8 cellular contexts compared by ENCODE assay signal in the genomic region with DNA sequence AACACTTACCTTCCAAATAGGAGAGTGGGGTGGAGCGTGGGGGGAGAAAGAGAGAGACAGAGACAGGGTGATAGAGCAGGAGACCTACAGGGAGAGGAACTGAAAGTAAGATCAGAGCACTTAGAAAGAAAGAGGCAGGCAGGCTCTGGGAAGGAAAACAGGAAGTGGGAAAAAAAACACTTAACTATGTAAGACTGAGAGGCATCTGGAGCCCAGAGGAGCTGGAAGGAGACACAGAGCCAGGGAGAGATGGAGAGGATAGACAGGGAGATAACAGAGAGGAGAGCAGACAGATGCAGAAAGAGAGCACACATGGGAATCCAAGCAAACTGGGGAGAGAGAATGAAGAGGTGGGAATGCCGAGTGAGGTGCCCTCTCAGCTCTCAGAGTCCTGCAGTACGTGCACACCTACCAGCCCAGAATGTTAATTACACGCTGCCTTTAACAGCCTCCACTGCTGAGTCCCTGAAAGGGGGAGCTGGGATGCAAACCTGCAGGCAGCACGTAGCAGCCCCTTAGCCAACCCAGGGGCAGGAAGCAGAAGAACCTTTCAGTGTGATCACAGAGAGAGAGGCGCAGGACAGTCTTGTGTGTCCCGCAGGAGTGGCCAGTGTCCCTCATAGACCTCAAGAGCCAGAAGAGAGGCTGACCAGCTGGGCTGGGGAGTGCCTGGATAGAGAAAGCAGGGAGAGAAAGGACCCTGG.
DNase-seq lines count a peak whose midpoint lies in the region; ATAC-seq and TF ChIP-seq lines count a peak whose summit lies in the region.

No MANE protein-coding gene starts in this region.

- BruUV-seq in Panc1 (replicated peaks; lab: Mats Ljungman, UMichigan), result no TSS peak

- CTCF ChIA-PET in Panc1 (lab: Charles Lee), result no interaction called here

- intact Hi-C loops in Panc1 (cut with micrococcal nuclease; ENCODE audit: unreplicated experiment), result no loop called here

- H3K4me3 ChIP-seq in Panc1 (ENCODE audit: low read depth in 2 of 2, low read length in 2 of 2) (0 out of 4 replicates have a peak overlapping the region, but pooled peaks of 1 of the 2 experiments have one; percentile 5), skeletal muscle tissue (ENCODE audit: low read length in 3 of 3) (peak overlapping the region in 2 of 3 donors; percentile 13 to 27)

- H3K9ac ChIP-seq in skeletal muscle tissue (ENCODE audit: low read depth in 1 of 3, low read length in 3 of 3), result peak overlapping the region in 1 of 3 donors; percentile 41

- no peak for TF ChIP-seq CTCF in Panc1 (IDR thresholded peaks at IDR 0.05)

- peak; percentile 53 for ATAC-seq in HG02798 (IDR thresholded peaks at IDR 0.05; ENCODE audit: poor library complexity, unreplicated experiment)
- ATAC-seq in Panc1, result peak; percentile 40; the same call in 1 of the 2 replicates
- ATAC-seq in GM18519 (IDR thresholded peaks at IDR 0.05; ENCODE audit: low FRiP score, unreplicated experiment), result no peak

- POLR2A ChIA-PET in Panc1 (lab: Charles Lee), result no interaction called here

- in situ Hi-C loops in Panc1 (cut with HindIII; ENCODE audit: low pct_unique_long_range_greater_than_20kb, low sequenced_read_pairs), result no loop called here

- no peaks in the 10 kb centered on the region for H3K9me3 ChIP-seq in Panc1 (ENCODE audit: control insufficient read depth, insufficient read depth, low read depth, low read length)
- peaks cover 0 to 3% (median 0%) of the 10 kb centered on the region in 3 donors for H3K9me3 ChIP-seq in skeletal muscle tissue (ENCODE audit: control insufficient read depth in 3 of 3, low read length in 3 of 3)

- no peaks in the 10 kb centered on the region for H3K27me3 ChIP-seq in Panc1 (ENCODE audit: control insufficient read depth, insufficient read depth, low read length)
- H3K27me3 ChIP-seq in skeletal muscle tissue (ENCODE audit: control insufficient read depth in 3 of 3, insufficient read depth in 3 of 3, low read length in 3 of 3), result peaks cover 0 to 2% (median 0%) of the 10 kb centered on the region in 3 donors

- H3K4me1 ChIP-seq in Panc1 (ENCODE audit: control insufficient read depth, insufficient read depth, low read length) (no peaks in the 10 kb centered on the region), skeletal muscle tissue (ENCODE audit: control insufficient read depth in 3 of 3, insufficient read depth in 3 of 3, low read length in 3 of 3) (peaks cover 0 to 6% (median 3%) of the 10 kb centered on the region in 3 donors)

- H3K36me3 ChIP-seq in Panc1 (ENCODE audit: control insufficient read depth, insufficient read depth, low read length), result no peaks in the 10 kb centered on the region
- no peaks in the 10 kb centered on the region for H3K36me3 ChIP-seq in skeletal muscle tissue (ENCODE audit: control insufficient read depth in 3 of 3, insufficient read depth in 3 of 3, low read length in 3 of 3)

- H3K27ac ChIP-seq in Panc1 (ENCODE audit: low read length) (peak overlapping the region; percentile 1; the same call in 1 of the 2 replicates), skeletal muscle tissue (ENCODE audit: low read depth, low read length) (peak overlapping the region; percentile 33)

- DNase-seq in NCI-H524 (lab: John Stamatoyannopoulos, UW), result peak; percentile 71 to 84
- no peak for DNase-seq in NCI-H524 treated with DMSO at 0.1 percent for 48 hours (lab: John Stamatoyannopoulos, UW)
- no peak for DNase-seq in Panc1 (ENCODE audit: low read depth, low spot score)
- DNase-seq in germinal center (ENCODE audit: low spot score), result peak; percentile 51
- no peak for DNase-seq in GOT3 (lab: John Stamatoyannopoulos, UW)

Comparison
In these comparisons a context has a peak if more than half of its experiments do, and no peak if none do; other contexts are left out.
1. DNase-seq: peak in NCI-H524 (2 of 2) and germinal center (single experiment); none in NCI-H524 treated with DMSO at 0.1 percent for 48 hours (single experiment), Panc1 (single experiment) and GOT3 (single experiment).